2 cellular contexts compared by ENCODE assay signal in genomic region chr1:31579374-31579773, GRCh38.
TF ChIP-seq lines count a peak whose summit lies in the region.

No MANE protein-coding gene starts in this region.

TF ChIP-seq in SK-N-SH, 30 proteins besides CTCF, POLR2A, EP300 and RAD21 (continued from another document):
- no peak for TF ChIP-seq USF1 (IDR thresholded peaks at IDR 0.05; ENCODE audit: borderline replicate concordance, low read depth)
- TF ChIP-seq PBX3 (IDR thresholded peaks at IDR 0.05) = no peak
- no peak for TF ChIP-seq FOSL2 (IDR thresholded peaks at IDR 0.05; ENCODE audit: borderline replicate concordance, low read depth)
- TF ChIP-seq MXI1 (IDR thresholded peaks at IDR 0.05; ENCODE audit: low read depth, low read length) = no peak

TF ChIP-seq in SK-N-SH treated with all-trans-retinoic acid at 6 μM for 48 hours, 23 proteins besides CTCF, POLR2A, EP300 and RAD21 (continued from another document):
- TF ChIP-seq POU6F1 (CRISPR knock-in tag; IDR thresholded peaks at IDR 0.05; ENCODE audit: borderline replicate concordance, low read depth) (no peak), TSHZ2 (CRISPR knock-in tag; IDR thresholded peaks at IDR 0.05) (no peak), ESRRG (CRISPR knock-in tag; IDR thresholded peaks at IDR 0.05) (no peak), ZNF70 (CRISPR knock-in tag; IDR thresholded peaks at IDR 0.05) (no peak), ZC3H10 (CRISPR knock-in tag; IDR thresholded peaks at IDR 0.05) (no peak)
